ENCODE assay signal across 10 cellular contexts in the genomic region with DNA sequence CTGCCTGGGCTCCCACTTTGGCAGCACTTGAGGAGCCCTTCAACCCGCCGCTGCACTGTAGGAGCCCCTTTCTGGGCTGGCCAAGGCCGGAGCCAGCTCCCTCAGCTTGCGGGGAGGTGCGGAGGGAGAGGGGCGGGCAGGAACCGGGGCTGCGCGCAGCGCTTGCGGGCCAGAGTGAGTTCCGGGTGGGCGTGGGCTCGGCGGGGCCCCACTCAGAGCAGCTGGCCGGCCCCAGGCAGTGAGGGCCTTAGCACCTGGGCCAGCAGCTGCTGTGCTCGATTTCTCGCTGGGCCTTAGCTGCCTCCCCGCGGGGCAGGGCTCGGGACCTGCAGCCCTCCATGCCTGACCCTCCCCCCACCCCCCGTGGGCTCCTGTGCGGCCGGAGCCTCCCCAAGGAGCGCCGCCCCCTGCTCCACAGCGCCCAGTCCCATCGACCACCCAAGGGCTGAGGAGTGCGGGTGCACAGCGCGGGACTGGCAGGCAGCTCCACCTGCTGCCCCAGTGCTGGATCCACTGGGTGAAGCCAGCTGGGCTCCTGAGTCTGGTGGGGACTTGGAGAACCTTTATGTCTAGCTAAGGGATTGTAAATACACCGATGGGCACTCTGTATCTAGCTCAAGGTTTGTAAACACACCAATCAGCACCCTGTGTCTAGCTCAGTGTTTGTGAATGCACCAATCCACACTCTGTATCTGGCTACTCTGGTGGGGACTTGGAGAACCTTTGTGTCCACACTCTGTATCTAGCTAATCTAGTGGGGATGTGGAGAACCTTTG. TPM values are rescaled to one million over a fixed set of nuclear protein-coding genes. Genes with fewer than 3 reads are reported as not detected.
DNase-seq lines count a peak whose midpoint lies in the region; ATAC-seq, FAIRE-seq and TF ChIP-seq lines count a peak whose summit lies in the region.
"Not testable (repeated sequence)": the region's sequence is repeated elsewhere in the genome, so short reads cannot be mapped to it uniquely, and the experiment has no call there.
"Had no signal": no experiment of that assay in that cellular context is flagged by ENCODE, and none has a peak within 500 bp of the region (broad histone marks: within the 10 kb centered on the region; RNA-seq: fewer than 3 reads in every experiment).

No MANE protein-coding gene starts in this region.

- not testable (repeated sequence) for TF ChIP-seq RAD21 in GM12878 (IDR thresholded peaks at IDR 0.05; ENCODE audit: insufficient read depth, low read depth, low read length)

- not testable (repeated sequence) for H3K4me2 ChIP-seq in GM12878 (ENCODE audit: control insufficient read depth, insufficient read depth)

- not testable (repeated sequence) for H3K4me3 ChIP-seq in CD4-positive, alpha-beta memory T cell (ENCODE audit: low read length in 2 of 2); GM12878

- not testable (repeated sequence) for H3K36me3 Mint-ChIP-seq in CD4-positive, alpha-beta memory T cell; T-helper 1 cell treated with Interleukin-12 subunit alpha and Interleukin-12 subunit beta and Interleukin-4 antibody, amounts not matched to agents 30 μg/mL and 1 μg/mL, for 36 hours (ENCODE audit: low read depth); activated CD4-positive, alpha-beta memory T cell treated with anti-CD3 and anti-CD28 coated beads, Interleukin-2, amount 10 ng/mL, durations not matched to agents 7 days and 5 days (ENCODE audit: low read depth); activated T-helper 17 cell treated with anti-CD3 and anti-CD28 coated beads, Interleukin-2, amount 50 U/mL, for 72 hours (ENCODE audit: low read depth); natural killer cell treated with Interleukin-12 subunit alpha and Interleukin-12 subunit beta and Interleukin-15 and Interleukin-18, amount 100 ng/mL, for 72 hours

- FAIRE-seq in GM12878 (lab: Jason Lieb, UNC): not testable (repeated sequence)

- SMC1A ChIA-PET in GM12878 (lab: Charles Lee; ENCODE audit: uncharacterized antibody, unreplicated experiment): interaction anchor here (1.2 to 2.9 kb wide), 3 partner anchors 8 to 211 kb away, joined by 3 to 9 read pairs (median 7); no protein-coding TSS in a partner anchor

- not testable (repeated sequence) for H3K4me1 ChIP-seq in CD4-positive, alpha-beta memory T cell (ENCODE audit: insufficient read depth, low read length); GM12878 (ENCODE audit: control insufficient read depth, insufficient read depth, low read length)

- H3K4me3 Mint-ChIP-seq in CD4-positive, alpha-beta memory T cell: peak overlapping the region; percentile 74 to 88 (median 83)
- H3K4me3 Mint-ChIP-seq in T-helper 1 cell treated with Interleukin-12 subunit alpha and Interleukin-12 subunit beta and Interleukin-4 antibody, amounts not matched to agents 30 μg/mL and 1 μg/mL, for 36 hours: peak overlapping the region; percentile 81
- peak overlapping the region; percentile 68 for H3K4me3 Mint-ChIP-seq in activated CD4-positive, alpha-beta memory T cell treated with anti-CD3 and anti-CD28 coated beads, Interleukin-2, amount 10 ng/mL, durations not matched to agents 7 days and 5 days
- peak overlapping the region; percentile 84 for H3K4me3 Mint-ChIP-seq in activated T-helper 17 cell treated with anti-CD3 and anti-CD28 coated beads, Interleukin-2, amount 50 U/mL, for 72 hours
- H3K4me3 Mint-ChIP-seq in natural killer cell treated with Interleukin-12 subunit alpha and Interleukin-12 subunit beta and Interleukin-15 and Interleukin-18, amount 100 ng/mL, for 72 hours: peak overlapping the region; percentile 77

- H2AFZ ChIP-seq in GM12878 (ENCODE audit: control insufficient read depth, low read depth, low read length): peak overlapping the region; percentile 17; the same call in 1 of the 2 replicates

- not testable (repeated sequence) for H3K27me3 Mint-ChIP-seq in CD4-positive, alpha-beta memory T cell; T-helper 1 cell treated with Interleukin-12 subunit alpha and Interleukin-12 subunit beta and Interleukin-4 antibody, amounts not matched to agents 30 μg/mL and 1 μg/mL, for 36 hours (ENCODE audit: low read depth); activated CD4-positive, alpha-beta memory T cell treated with anti-CD3 and anti-CD28 coated beads, Interleukin-2, amount 10 ng/mL, durations not matched to agents 7 days and 5 days; activated T-helper 17 cell treated with anti-CD3 and anti-CD28 coated beads, Interleukin-2, amount 50 U/mL, for 72 hours; natural killer cell treated with Interleukin-12 subunit alpha and Interleukin-12 subunit beta and Interleukin-15 and Interleukin-18, amount 100 ng/mL, for 72 hours

- H4K20me1 ChIP-seq in GM12878 (ENCODE audit: control insufficient read depth, insufficient read depth): not testable (repeated sequence)

- H3K9me3 Mint-ChIP-seq in CD4-positive, alpha-beta memory T cell; T-helper 1 cell treated with Interleukin-12 subunit alpha and Interleukin-12 subunit beta and Interleukin-4 antibody, amounts not matched to agents 30 μg/mL and 1 μg/mL, for 36 hours; activated CD4-positive, alpha-beta memory T cell treated with anti-CD3 and anti-CD28 coated beads, Interleukin-2, amount 10 ng/mL, durations not matched to agents 7 days and 5 days; activated T-helper 17 cell treated with anti-CD3 and anti-CD28 coated beads, Interleukin-2, amount 50 U/mL, for 72 hours; natural killer cell treated with Interleukin-12 subunit alpha and Interleukin-12 subunit beta and Interleukin-15 and Interleukin-18, amount 100 ng/mL, for 72 hours: not testable (repeated sequence)

- POLR2A ChIA-PET in CD4-positive, alpha-beta memory T cell (lab: Charles Lee; ENCODE audit: partially characterized antibody): interaction anchor here (1.2 kb wide), 1 partner anchor 180 kb away, joined by 4 read pairs; no protein-coding TSS in a partner anchor
- POLR2A ChIA-PET in activated CD4-positive, alpha-beta memory T cell treated with anti-CD3 and anti-CD28 coated beads, Interleukin-2, amount 10 ng/mL, durations not matched to agents 7 days and 5 days (lab: Charles Lee): interaction anchor here (0.8 to 3.2 kb wide), 9 partner anchors 9 to 218 kb away, joined by 3 to 13 read pairs (median 4); a partner anchor contains a TSS
- POLR2A ChIA-PET in GM12878 (lab: Charles Lee): interaction anchor here (0.6 kb wide), 2 partner anchors 86 to 133 kb away, joined by 3 to 5 read pairs; no protein-coding TSS in a partner anchor

- CTCF ChIA-PET in CD4-positive, alpha-beta memory T cell (lab: Charles Lee; ENCODE audit: partially characterized antibody): interaction anchor here (0.6 to 5.9 kb wide), 7 partner anchors 9 to 316 kb away, joined by 3 to 50 read pairs (median 3); a partner anchor contains a TSS
- CTCF ChIA-PET in activated CD4-positive, alpha-beta memory T cell treated with anti-CD3 and anti-CD28 coated beads, Interleukin-2, amount 10 ng/mL, durations not matched to agents 7 days and 5 days (lab: Charles Lee): interaction anchor here (1.0 to 6.7 kb wide), 7 partner anchors 9 to 183 kb away, joined by 3 to 38 read pairs (median 8); a partner anchor contains a TSS
- CTCF ChIA-PET in GM12878 (lab: Yijun Ruan, JAX): interaction anchor here (1.3 to 2.5 kb wide), 4 partner anchors 40 to 211 kb away, joined by 4 to 13 read pairs (median 6); a partner anchor contains a TSS

- not testable (repeated sequence) for H3K27ac ChIP-seq in CD4-positive, alpha-beta memory T cell (ENCODE audit: low read depth, low read length); GM12878 (ENCODE audit: control insufficient read depth, insufficient read depth)

- H3K27ac Mint-ChIP-seq in CD4-positive, alpha-beta memory T cell: peak overlapping the region in 3 of 7 donors; percentile 47 to 84 (median 52)
- peak overlapping the region; percentile 87 for H3K27ac Mint-ChIP-seq in T-helper 1 cell treated with Interleukin-12 subunit alpha and Interleukin-12 subunit beta and Interleukin-4 antibody, amounts not matched to agents 30 μg/mL and 1 μg/mL, for 36 hours
- H3K27ac Mint-ChIP-seq in activated CD4-positive, alpha-beta memory T cell treated with anti-CD3 and anti-CD28 coated beads, Interleukin-2, amount 10 ng/mL, durations not matched to agents 7 days and 5 days: peak overlapping the region; percentile 78
- H3K27ac Mint-ChIP-seq in activated T-helper 17 cell treated with anti-CD3 and anti-CD28 coated beads, Interleukin-2, amount 50 U/mL, for 72 hours: peak overlapping the region; percentile 91
- H3K27ac Mint-ChIP-seq in natural killer cell treated with Interleukin-12 subunit alpha and Interleukin-12 subunit beta and Interleukin-15 and Interleukin-18, amount 100 ng/mL, for 72 hours: peak overlapping the region in 1 of 2 donors; percentile 18

- not testable (repeated sequence) for H3K79me2 ChIP-seq in GM12878 (ENCODE audit: control insufficient read depth, insufficient read depth, low read length)

- WGBS in GM12878 (ENCODE audit: insufficient coverage, insufficient replicate concordance, low lambda C conversion rate, missing lambda C conversion rate): 70% methylated on average over 17 of the region's 32 CpGs

- TF ChIP-seq CTCF in GM12878 (IDR thresholded peaks at IDR 0.05 in 2 of 3, conservative IDR thresholded peaks at IDR 0.05 in 1 of 3; ENCODE audit: control insufficient read depth in 2 of 3, extremely low read depth in 1 of 3, insufficient read depth in 1 of 3, low read depth in 3 of 3, low read length in 3 of 3): not testable (repeated sequence)

- in situ Hi-C loops in GM12878 (cut with MboI): loop anchor here (10.0 kb wide), 1 partner anchor 180 kb away; a partner anchor contains a TSS

- H3K27me3 ChIP-seq in CD4-positive, alpha-beta memory T cell (ENCODE audit: insufficient read depth, low read length); GM12878 (replicated peaks in 1 of 2; ENCODE audit: control insufficient read depth in 2 of 2, insufficient read depth in 2 of 2, low read length in 1 of 2): not testable (repeated sequence)

- H3K4me1 Mint-ChIP-seq in CD4-positive, alpha-beta memory T cell: peaks cover 6 to 14% (median 11%) of the 10 kb centered on the region in 4 donors
- peaks cover 32% of the 10 kb centered on the region for H3K4me1 Mint-ChIP-seq in T-helper 1 cell treated with Interleukin-12 subunit alpha and Interleukin-12 subunit beta and Interleukin-4 antibody, amounts not matched to agents 30 μg/mL and 1 μg/mL, for 36 hours (ENCODE audit: low read depth)
- peaks cover 38% of the 10 kb centered on the region for H3K4me1 Mint-ChIP-seq in activated CD4-positive, alpha-beta memory T cell treated with anti-CD3 and anti-CD28 coated beads, Interleukin-2, amount 10 ng/mL, durations not matched to agents 7 days and 5 days
- H3K4me1 Mint-ChIP-seq in activated T-helper 17 cell treated with anti-CD3 and anti-CD28 coated beads, Interleukin-2, amount 50 U/mL, for 72 hours: peaks cover 20% of the 10 kb centered on the region
- peaks cover 3 to 14% of the 10 kb centered on the region in 2 donors for H3K4me1 Mint-ChIP-seq in natural killer cell treated with Interleukin-12 subunit alpha and Interleukin-12 subunit beta and Interleukin-15 and Interleukin-18, amount 100 ng/mL, for 72 hours (ENCODE audit: low read depth in 2 of 2)

- intact Hi-C loops in CD4-positive, alpha-beta memory T cell (cut with micrococcal nuclease); GM12878 (cut with micrococcal nuclease; ENCODE audit: unreplicated experiment): not testable (repeated sequence)

- not testable (repeated sequence) for TF ChIP-seq EP300 in GM12878 (IDR thresholded peaks at IDR 0.05; ENCODE audit: borderline replicate concordance in 1 of 2, control insufficient read depth in 1 of 2, low read depth in 2 of 2, low read length in 2 of 2)

- not testable (repeated sequence) for TF ChIP-seq POLR2A in GM12878 (IDR thresholded peaks at IDR 0.05; ENCODE audit: low read depth, low read length)

- not testable (repeated sequence) for BruUV-seq in GM12878 (replicated peaks; lab: Mats Ljungman, UMichigan)

- H3K36me3 ChIP-seq in CD4-positive, alpha-beta memory T cell (ENCODE audit: insufficient read depth, low read length); GM12878 (ENCODE audit: control insufficient read depth in 2 of 2, insufficient read depth in 2 of 2, low read length in 1 of 2): not testable (repeated sequence)

- RAD21 ChIA-PET in GM12878 (lab: Charles Lee; ENCODE audit: unreplicated experiment): interaction anchor here (1.4 kb wide), 1 partner anchor 20 kb away, joined by 4 read pairs; no protein-coding TSS in a partner anchor

- not testable (repeated sequence) for H3K9ac ChIP-seq in GM12878 (ENCODE audit: control insufficient read depth, insufficient read depth, low read length)

- not testable (repeated sequence) for H3K9me3 ChIP-seq in CD4-positive, alpha-beta memory T cell (ENCODE audit: control insufficient read depth in 1 of 2, low read length in 2 of 2); GM12878 (replicated peaks; ENCODE audit: control insufficient read depth, insufficient read depth, low read length)

- not testable (repeated sequence) for DNase-seq in CD4-positive, alpha-beta memory T cell; activated CD4-positive, alpha-beta memory T cell treated with anti-CD3 and anti-CD28 coated beads, Interleukin-2, amount 10 ng/mL, durations not matched to agents 7 days and 5 days; GM12878 (ENCODE audit: low read depth, low spot score); natural killer cell treated with Interleukin-12 subunit alpha and Interleukin-12 subunit beta and Interleukin-15 and Interleukin-18, amount 100 ng/mL, for 72 hours (ENCODE audit: low spot score)

- ATAC-seq in activated T-helper 17 cell treated with anti-CD3 and anti-CD28 coated beads, Interleukin-2, amount 50 U/mL, for 72 hours (replicated peaks); GM12878; natural killer cell treated with Interleukin-12 subunit alpha and Interleukin-12 subunit beta and Interleukin-15 and Interleukin-18, amount 100 ng/mL, for 72 hours: not testable (repeated sequence)

RNA-seq across cellular contexts. Expression of a gene that starts 13.3 kb away (rescaled TPM):
- total RNA-seq in CD4-positive, alpha-beta memory T cell: under 1 TPM; 0.32 to 0.61 TPM
- not detected for polyA plus RNA-seq in CD4-positive, alpha-beta memory T cell
- 1 to 10 TPM; 6.1 to 6.3 TPM for total RNA-seq in activated CD4-positive, alpha-beta memory T cell treated with anti-CD3 and anti-CD28 coated beads, Interleukin-2, amount 10 ng/mL, durations not matched to agents 7 days and 5 days
- total RNA-seq in activated T-helper 17 cell treated with anti-CD3 and anti-CD28 coated beads, Interleukin-2, amount 50 U/mL, for 72 hours: 1 to 10 TPM; 2.6 to 4.2 TPM
- total RNA-seq in GM12878 (2013; cell fraction: nucleolus; rRNA removed): 6.9 and 11.2 TPM in 2 replicates
- total RNA-seq in GM12878 (2014; rRNA removed) (0.71 and 1.4 TPM in 2 replicates), GM12878 (2014; rRNA removed; fragmentation: Illumina TruSeq; extraction: Trizol) (0.72 and 0.83 TPM in 2 replicates), GM12878 (2021) (1.9 and 3.1 TPM in 2 replicates)
- polyA plus RNA-seq in GM12878 (2011; ENCODE audit: low read depth): 0.16 TPM
- polyA plus RNA-seq in GM12878 (2011; rRNA removed) (0.62 and 1.3 TPM in 2 replicates), GM12878 (2014; fragmentation: Illumina TruSeq; extraction: Trizol) (0.10 and 0.76 TPM in 2 replicates), GM12878 (2014; fragmentation: Nextera tagmentation; extraction: Ambion mirVana) (under 1 TPM; 0.09 to 0.18 TPM), GM12878 (2014; rRNA removed) (1.5 and 3.0 TPM in 2 replicates), GM12878 (2016; fragmentation: Nextera tagmentation; extraction: Ambion mirVana) (under 1 TPM; 0.68 to 0.76 TPM)
- 0.90 and 1.3 TPM in 2 replicates for polyA plus RNA-seq in GM12878 (2011; cell fraction: cytosol; rRNA removed)
- 7.5 and 8.9 TPM in 2 replicates for polyA plus RNA-seq in GM12878 (2011; cell fraction: nucleus; rRNA removed)
- polyA plus RNA-seq in GM12878 (2012): 0.89 and 1.6 TPM in 2 replicates
- 0.80 and 2.0 TPM in 2 replicates for polyA minus RNA-seq in GM12878 (2011; rRNA and poly(A)+ RNA removed)
- 0.67 TPM in 1 of 2 replicates, not detected in the other for polyA minus RNA-seq in GM12878 (2011; cell fraction: cytosol; rRNA and poly(A)+ RNA removed)
- polyA minus RNA-seq in GM12878 (2011; cell fraction: nucleus; rRNA and poly(A)+ RNA removed): 3.3 and 3.4 TPM in 2 replicates
- total RNA-seq in natural killer cell treated with Interleukin-12 subunit alpha and Interleukin-12 subunit beta and Interleukin-15 and Interleukin-18, amount 100 ng/mL, for 72 hours: 1 to 10 TPM in 1 of 2 donors, not detected in 1; 1.6 TPM
- total RNA-seq: IMR-90, RPMI7951 had no signal

RNA-seq across cellular contexts. Expression of a gene that starts 14.0 kb away (rescaled TPM):
- total RNA-seq in CD4-positive, alpha-beta memory T cell: 10 to 100 TPM; 19.8 to 21.9 TPM
- 10 to 100 TPM in 1 of 2 donors, 1 to 10 TPM in 1; 4.1 to 12.2 TPM for polyA plus RNA-seq in CD4-positive, alpha-beta memory T cell
- 10 to 100 TPM; 37.8 to 39.3 TPM for total RNA-seq in activated CD4-positive, alpha-beta memory T cell treated with anti-CD3 and anti-CD28 coated beads, Interleukin-2, amount 10 ng/mL, durations not matched to agents 7 days and 5 days
- 10 to 100 TPM; 18.3 to 43.5 TPM for total RNA-seq in activated T-helper 17 cell treated with anti-CD3 and anti-CD28 coated beads, Interleukin-2, amount 50 U/mL, for 72 hours
- total RNA-seq in GM12878 (2013; cell fraction: nucleolus; rRNA removed): not detected in 2 replicates
- total RNA-seq in GM12878 (2014; rRNA removed): 2.3 and 3.4 TPM in 2 replicates
- 1.7 and 2.0 TPM in 2 replicates for total RNA-seq in GM12878 (2014; rRNA removed; fragmentation: Illumina TruSeq; extraction: Trizol)
- total RNA-seq in GM12878 (2021): 1.8 and 3.3 TPM in 2 replicates
- 7.0 TPM for polyA plus RNA-seq in GM12878 (2011; ENCODE audit: low read depth)
- 0.05 TPM in 1 of 2 replicates, not detected in the other for polyA plus RNA-seq in GM12878 (2011; rRNA removed)
- not detected in 2 replicates for polyA plus RNA-seq in GM12878 (2011; cell fraction: cytosol; rRNA removed)
- polyA plus RNA-seq in GM12878 (2011; cell fraction: nucleus; rRNA removed): not detected in 2 replicates
- 6.1 and 7.6 TPM in 2 replicates for polyA plus RNA-seq in GM12878 (2012)
- polyA plus RNA-seq in GM12878 (2014; fragmentation: Illumina TruSeq; extraction: Trizol): 3.2 and 4.2 TPM in 2 replicates
- 1 to 10 TPM; 1.8 to 1.9 TPM for polyA plus RNA-seq in GM12878 (2014; fragmentation: Nextera tagmentation; extraction: Ambion mirVana)
- 4.3 and 5.0 TPM in 2 replicates for polyA plus RNA-seq in GM12878 (2014; rRNA removed)
- polyA plus RNA-seq in GM12878 (2016; fragmentation: Nextera tagmentation; extraction: Ambion mirVana): 1 to 10 TPM; 1.7 to 2.5 TPM
- not detected in 2 replicates for polyA minus RNA-seq in GM12878 (2011; rRNA and poly(A)+ RNA removed)
- polyA minus RNA-seq in GM12878 (2011; cell fraction: cytosol; rRNA and poly(A)+ RNA removed): not detected in 2 replicates
- polyA minus RNA-seq in GM12878 (2011; cell fraction: nucleus; rRNA and poly(A)+ RNA removed): 0.19 TPM in 1 of 2 replicates, not detected in the other
- total RNA-seq in natural killer cell treated with Interleukin-12 subunit alpha and Interleukin-12 subunit beta and Interleukin-15 and Interleukin-18, amount 100 ng/mL, for 72 hours: 1 to 10 TPM; 6.5 to 8.2 TPM
- total RNA-seq: HT1080 had no signal

RNA-seq across cellular contexts. Expression of a gene that starts 39.0 kb away (rescaled TPM):
- 10 to 100 TPM; 46.5 to 51.0 TPM for total RNA-seq in CD4-positive, alpha-beta memory T cell
- 10 to 100 TPM; 25.4 to 30.4 TPM for polyA plus RNA-seq in CD4-positive, alpha-beta memory T cell
- 10 to 100 TPM; 32.9 to 33.5 TPM for total RNA-seq in activated CD4-positive, alpha-beta memory T cell treated with anti-CD3 and anti-CD28 coated beads, Interleukin-2, amount 10 ng/mL, durations not matched to agents 7 days and 5 days
- total RNA-seq in activated T-helper 17 cell treated with anti-CD3 and anti-CD28 coated beads, Interleukin-2, amount 50 U/mL, for 72 hours: 10 to 100 TPM; 31.2 to 31.5 TPM
- total RNA-seq in GM12878 (2013; cell fraction: nucleolus; rRNA removed): 49.9 and 51.4 TPM in 2 replicates
- 31.1 and 33.7 TPM in 2 replicates for total RNA-seq in GM12878 (2014; rRNA removed)
- 15.1 and 17.0 TPM in 2 replicates for total RNA-seq in GM12878 (2014; rRNA removed; fragmentation: Illumina TruSeq; extraction: Trizol)
- total RNA-seq in GM12878 (2021): 26.9 and 33.2 TPM in 2 replicates
- polyA plus RNA-seq in GM12878 (2011; ENCODE audit: low read depth): 9.2 TPM
- 9.8 and 14.1 TPM in 2 replicates for polyA plus RNA-seq in GM12878 (2011; rRNA removed)
- polyA plus RNA-seq in GM12878 (2011; cell fraction: cytosol; rRNA removed): 16.1 and 24.3 TPM in 2 replicates
- 19.5 and 23.8 TPM in 2 replicates for polyA plus RNA-seq in GM12878 (2011; cell fraction: nucleus; rRNA removed)
- polyA plus RNA-seq in GM12878 (2012): 15.2 and 16.7 TPM in 2 replicates
- 16.6 and 19.6 TPM in 2 replicates for polyA plus RNA-seq in GM12878 (2014; fragmentation: Illumina TruSeq; extraction: Trizol)
- 1 to 10 TPM; 1.6 to 2.4 TPM for polyA plus RNA-seq in GM12878 (2014; fragmentation: Nextera tagmentation; extraction: Ambion mirVana)
- polyA plus RNA-seq in GM12878 (2014; rRNA removed): 24.0 and 28.8 TPM in 2 replicates
- 10 to 100 TPM; 22.5 to 25.1 TPM for polyA plus RNA-seq in GM12878 (2016; fragmentation: Nextera tagmentation; extraction: Ambion mirVana)
- polyA minus RNA-seq in GM12878 (2011; rRNA and poly(A)+ RNA removed): 15.9 and 34.4 TPM in 2 replicates
- 4.7 and 13.8 TPM in 2 replicates for polyA minus RNA-seq in GM12878 (2011; cell fraction: cytosol; rRNA and poly(A)+ RNA removed)
- polyA minus RNA-seq in GM12878 (2011; cell fraction: nucleus; rRNA and poly(A)+ RNA removed): 23.1 and 35.8 TPM in 2 replicates
- total RNA-seq in natural killer cell treated with Interleukin-12 subunit alpha and Interleukin-12 subunit beta and Interleukin-15 and Interleukin-18, amount 100 ng/mL, for 72 hours: 10 to 100 TPM; 27.7 to 36.7 TPM

RNA-seq across cellular contexts. Expression of a gene that starts 40.1 kb away (rescaled TPM):
- total RNA-seq in CD4-positive, alpha-beta memory T cell: 10 to 100 TPM; 72.7 to 75.0 TPM
- 100 to 1,000 TPM; 128 to 150 TPM for polyA plus RNA-seq in CD4-positive, alpha-beta memory T cell
- total RNA-seq in activated CD4-positive, alpha-beta memory T cell treated with anti-CD3 and anti-CD28 coated beads, Interleukin-2, amount 10 ng/mL, durations not matched to agents 7 days and 5 days: 100 to 1,000 TPM; 116 to 121 TPM
- total RNA-seq in activated T-helper 17 cell treated with anti-CD3 and anti-CD28 coated beads, Interleukin-2, amount 50 U/mL, for 72 hours: 100 to 1,000 TPM; 153 to 167 TPM
- 6.3 and 6.8 TPM in 2 replicates for total RNA-seq in GM12878 (2013; cell fraction: nucleolus; rRNA removed)
- total RNA-seq in GM12878 (2014; rRNA removed) (141 and 156 TPM in 2 replicates), GM12878 (2014; rRNA removed; fragmentation: Illumina TruSeq; extraction: Trizol) (69.3 and 77.2 TPM in 2 replicates), GM12878 (2021) (76.4 and 81.3 TPM in 2 replicates)
- 70.0 TPM for polyA plus RNA-seq in GM12878 (2011; ENCODE audit: low read depth)
- polyA plus RNA-seq in GM12878 (2011; rRNA removed) (108 and 182 TPM in 2 replicates), GM12878 (2014; fragmentation: Illumina TruSeq; extraction: Trizol) (41.2 and 86.9 TPM in 2 replicates), GM12878 (2014; fragmentation: Nextera tagmentation; extraction: Ambion mirVana) (100 to 1,000 TPM; 101 to 120 TPM), GM12878 (2014; rRNA removed) (198 and 225 TPM in 2 replicates), GM12878 (2016; fragmentation: Nextera tagmentation; extraction: Ambion mirVana) (100 to 1,000 TPM; 226 to 241 TPM)
- polyA plus RNA-seq in GM12878 (2011; cell fraction: cytosol; rRNA removed): 291 and 399 TPM in 2 replicates
- 147 and 186 TPM in 2 replicates for polyA plus RNA-seq in GM12878 (2011; cell fraction: nucleus; rRNA removed)
- 125 and 149 TPM in 2 replicates for polyA plus RNA-seq in GM12878 (2012)
- polyA minus RNA-seq in GM12878 (2011; rRNA and poly(A)+ RNA removed): 145 and 173 TPM in 2 replicates
- polyA minus RNA-seq in GM12878 (2011; cell fraction: cytosol; rRNA and poly(A)+ RNA removed): 39.5 and 46.1 TPM in 2 replicates
- polyA minus RNA-seq in GM12878 (2011; cell fraction: nucleus; rRNA and poly(A)+ RNA removed): 18.0 and 23.7 TPM in 2 replicates
- 100 to 1,000 TPM; 147 to 153 TPM for total RNA-seq in natural killer cell treated with Interleukin-12 subunit alpha and Interleukin-12 subunit beta and Interleukin-15 and Interleukin-18, amount 100 ng/mL, for 72 hours

RNA-seq across cellular contexts. Expression of a gene that starts 49.0 kb away (rescaled TPM):
- under 1 TPM; 0.29 to 0.58 TPM for total RNA-seq in CD4-positive, alpha-beta memory T cell
- polyA plus RNA-seq in CD4-positive, alpha-beta memory T cell: not detected
- 1 to 10 TPM; 1.0 to 1.3 TPM for total RNA-seq in activated CD4-positive, alpha-beta memory T cell treated with anti-CD3 and anti-CD28 coated beads, Interleukin-2, amount 10 ng/mL, durations not matched to agents 7 days and 5 days
- 1 to 10 TPM; 2.1 to 6.5 TPM for total RNA-seq in activated T-helper 17 cell treated with anti-CD3 and anti-CD28 coated beads, Interleukin-2, amount 50 U/mL, for 72 hours
- 0.35 TPM in 1 of 2 replicates, not detected in the other for total RNA-seq in GM12878 (2013; cell fraction: nucleolus; rRNA removed)
- total RNA-seq in GM12878 (2014; rRNA removed): 6.5 and 8.5 TPM in 2 replicates
- 1.5 and 1.7 TPM in 2 replicates for total RNA-seq in GM12878 (2014; rRNA removed; fragmentation: Illumina TruSeq; extraction: Trizol)
- 4.0 and 4.6 TPM in 2 replicates for total RNA-seq in GM12878 (2021)
- polyA plus RNA-seq in GM12878 (2011; ENCODE audit: low read depth): 0.54 TPM
- polyA plus RNA-seq in GM12878 (2011; rRNA removed): 0.75 and 2.6 TPM in 2 replicates
- 2.5 and 4.2 TPM in 2 replicates for polyA plus RNA-seq in GM12878 (2011; cell fraction: cytosol; rRNA removed)
- polyA plus RNA-seq in GM12878 (2011; cell fraction: nucleus; rRNA removed): 2.8 and 5.9 TPM in 2 replicates
- polyA plus RNA-seq in GM12878 (2012): 1.6 and 2.1 TPM in 2 replicates
- polyA plus RNA-seq in GM12878 (2014; fragmentation: Illumina TruSeq; extraction: Trizol): 0.41 TPM in 1 of 2 replicates, not detected in the other
- under 1 TPM; 0.11 to 0.64 TPM for polyA plus RNA-seq in GM12878 (2014; fragmentation: Nextera tagmentation; extraction: Ambion mirVana)
- polyA plus RNA-seq in GM12878 (2014; rRNA removed): 5.7 and 8.9 TPM in 2 replicates
- polyA plus RNA-seq in GM12878 (2016; fragmentation: Nextera tagmentation; extraction: Ambion mirVana): 1 to 10 TPM; 3.0 to 8.3 TPM
- 0.73 and 2.0 TPM in 2 replicates for polyA minus RNA-seq in GM12878 (2011; rRNA and poly(A)+ RNA removed)
- 0.83 and 1.3 TPM in 2 replicates for polyA minus RNA-seq in GM12878 (2011; cell fraction: cytosol; rRNA and poly(A)+ RNA removed)
- 0.48 and 0.96 TPM in 2 replicates for polyA minus RNA-seq in GM12878 (2011; cell fraction: nucleus; rRNA and poly(A)+ RNA removed)
- total RNA-seq in natural killer cell treated with Interleukin-12 subunit alpha and Interleukin-12 subunit beta and Interleukin-15 and Interleukin-18, amount 100 ng/mL, for 72 hours: 10 to 100 TPM in 1 of 2 donors, 1 to 10 TPM in 1; 2.3 to 12.8 TPM
- total RNA-seq: HT1080, MCF 10A had no signal
